ENCODE assay signal across 8 cellular contexts in the genomic region with DNA sequence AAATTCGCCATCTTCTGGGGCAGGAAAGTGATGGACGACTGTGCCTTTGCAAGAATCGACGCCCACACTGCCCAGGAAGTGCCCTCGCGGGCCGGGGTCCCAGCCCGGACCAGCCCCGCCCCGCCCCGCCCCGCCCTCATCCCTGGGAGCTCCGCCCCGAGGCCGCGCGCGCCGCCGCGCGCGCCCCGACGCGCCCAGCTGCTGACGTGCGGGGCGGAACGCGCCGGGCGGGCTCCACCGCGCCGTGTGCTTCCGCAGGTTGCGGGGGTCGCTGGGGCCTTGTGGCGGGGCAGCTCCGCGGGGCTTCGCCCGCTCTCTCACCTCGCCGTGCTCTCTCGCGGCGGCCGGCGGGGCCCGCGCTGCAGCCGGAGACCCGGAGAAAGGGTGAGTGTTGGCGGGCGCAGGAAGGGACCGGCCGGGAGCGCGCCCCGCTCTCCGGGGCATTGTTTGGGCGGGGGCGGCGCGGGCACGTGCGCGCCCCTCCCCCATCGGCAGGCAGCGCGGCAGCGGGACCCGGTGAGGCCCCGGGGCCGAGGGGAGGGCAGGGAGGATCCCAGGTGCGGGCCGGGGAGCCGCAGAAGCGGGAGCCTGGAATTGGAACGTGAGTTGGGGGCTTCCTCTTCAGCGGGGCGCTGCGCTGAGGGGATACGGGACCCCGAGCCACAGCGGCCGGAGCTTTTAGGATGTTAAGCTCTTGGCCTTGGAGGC. TPM values are rescaled to one million over a fixed set of nuclear protein-coding genes. Genes with fewer than 3 reads are reported as not detected.
DNase-seq lines count a peak whose midpoint lies in the region; ATAC-seq and TF ChIP-seq lines count a peak whose summit lies in the region.

TSS of gene YEATS2 (plus strand) at position 188 of the 708 bp plus-strand sequence. CDS start 17,366 bp downstream, outside the sequence.

- H2AFZ ChIP-seq in PC-3 (ENCODE audit: low read length) = peak within 1 kb of the TSS; percentile 95

- H3K4me3 Mint-ChIP-seq in Caco-2 (ENCODE audit: unreplicated experiment) = peak within 1 kb of the TSS; percentile 79
- peak within 1 kb of the TSS; percentile 82 for H3K4me3 Mint-ChIP-seq in activated T-cell treated with anti-CD3 and anti-CD28 coated beads, Interleukin-2, amount 50 U/mL, for 24 hours

- POLR2A ChIA-PET in Caco-2 (lab: Charles Lee) (interaction anchor here (0.5 to 1.4 kb wide), 11 partner anchors 15 to 389 kb away, joined by 3 to 9 read pairs (median 5); partner anchors contain the start of gene KLHL24), PC-3 (lab: Charles Lee; ENCODE audit: unreplicated experiment) (interaction anchor here (0.5 to 1.0 kb wide), 5 partner anchors 33 to 589 kb away, joined by 3 to 11 read pairs (median 4); no protein-coding TSS in a partner anchor)

- H3K4me3 ChIP-seq in Caco-2 (ENCODE audit: low read depth, low read length) (peak within 1 kb of the TSS; percentile 95), PC-3 (ENCODE audit: low read length) (peak within 1 kb of the TSS; percentile 99), muscle layer of duodenum (ENCODE audit: low read depth in 1 of 2, low read length in 2 of 2) (peak within 1 kb of the TSS; percentile 87 to 97)

- H3F3A ChIP-seq in PC-3 (ENCODE audit: low read length, unreplicated experiment) = no peaks in the 10 kb centered on the region

- DNase-seq in Caco-2 (peak; percentile 75 to 79), HPDE6-E6E7 (ENCODE audit: extremely low spot score) (peak; percentile 83), PC-3 (peak; percentile 73)
- DNase-seq in activated T-cell treated with anti-CD3 and anti-CD28 coated beads, Interleukin-2, amount 50 U/mL, for 24 hours = peak; percentile 89
- DNase-seq in stimulated activated CD8-positive, alpha-beta memory T cell treated with anti-CD3 and anti-CD28 coated beads, Interleukin-7, amount 100 ng/mL, for 24 hours (ENCODE audit: low read depth) = peak; percentile 50

- ATAC-seq in GM19468 (IDR thresholded peaks at IDR 0.05; ENCODE audit: extremely low read depth, unreplicated experiment) = peak; percentile 59
- ATAC-seq in PC-3 = peak; percentile 79
- ATAC-seq in esophagus mucosa = peak; percentile 89

- H3K9ac ChIP-seq in PC-3 (ENCODE audit: low read length) = peak within 1 kb of the TSS; percentile 91

- peak within 1 kb of the TSS; percentile 92 for H3K4me2 ChIP-seq in PC-3 (ENCODE audit: low read length)

- H3K27ac Mint-ChIP-seq in Caco-2 (ENCODE audit: unreplicated experiment) = peak within 1 kb of the TSS; percentile 53
- peak within 1 kb of the TSS; percentile 96 for H3K27ac Mint-ChIP-seq in activated T-cell treated with anti-CD3 and anti-CD28 coated beads, Interleukin-2, amount 50 U/mL, for 24 hours

- H4K20me1 ChIP-seq in PC-3 (ENCODE audit: low read length) = peaks cover 15% of the 10 kb centered on the region; the same call in 1 of the 2 replicates

- H3K9me2 ChIP-seq in PC-3 (replicated peaks; ENCODE audit: low read length) = no peaks in the 10 kb centered on the region; the same call in 1 of the 2 replicates

- BruUV-seq in Caco-2 (replicated peaks; lab: Mats Ljungman, UMichigan) = no TSS peak
- BruUV-seq in PC-3 (replicated peaks; lab: Mats Ljungman, UMichigan) = no TSS peak

- H3K9me3 ChIP-seq in Caco-2 = no peaks in the 10 kb centered on the region
- H3K9me3 ChIP-seq in PC-3 (ENCODE audit: low read length) = no peaks in the 10 kb centered on the region
- H3K9me3 ChIP-seq in muscle layer of duodenum (ENCODE audit: control insufficient read depth in 1 of 2, low read length in 2 of 2) = no peaks in the 10 kb centered on the region

- peaks cover 27% of the 10 kb centered on the region for H3K36me3 Mint-ChIP-seq in Caco-2 (ENCODE audit: insufficient read depth, unreplicated experiment)
- peaks cover 44% of the 10 kb centered on the region for H3K36me3 Mint-ChIP-seq in activated T-cell treated with anti-CD3 and anti-CD28 coated beads, Interleukin-2, amount 50 U/mL, for 24 hours (ENCODE audit: low read depth)

- H3K27ac ChIP-seq in PC-3 (ENCODE audit: low read length) (peak within 1 kb of the TSS; percentile 5; the same call in 1 of the 2 replicates), muscle layer of duodenum (ENCODE audit: low read length) (peak within 1 kb of the TSS; percentile 81)

- H3K4me1 ChIP-seq in Caco-2 (no peaks in the 10 kb centered on the region), PC-3 (ENCODE audit: insufficient read depth, low read length) (peaks cover 15% of the 10 kb centered on the region), muscle layer of duodenum (ENCODE audit: control insufficient read depth in 1 of 2, insufficient read depth in 2 of 2, low read length in 2 of 2) (peaks cover 0 to 15% of the 10 kb centered on the region in 2 donors)

- no peaks in the 10 kb centered on the region for H3K27me3 Mint-ChIP-seq in Caco-2 (ENCODE audit: insufficient read depth, unreplicated experiment)
- no peaks in the 10 kb centered on the region for H3K27me3 Mint-ChIP-seq in activated T-cell treated with anti-CD3 and anti-CD28 coated beads, Interleukin-2, amount 50 U/mL, for 24 hours

- CTCF ChIA-PET in Caco-2 (lab: Charles Lee) = interaction anchor here (1.0 kb wide), 1 partner anchor 62 kb away, joined by 5 read pairs; no protein-coding TSS in a partner anchor
- CTCF ChIA-PET in PC-3 (lab: Charles Lee) = interaction anchor here (0.6 kb wide), 3 partner anchors 38 to 446 kb away, joined by 3 to 7 read pairs (median 4); no protein-coding TSS in a partner anchor

- H3K9me3 Mint-ChIP-seq in Caco-2 (ENCODE audit: unreplicated experiment) = no peaks in the 10 kb centered on the region
- H3K9me3 Mint-ChIP-seq in activated T-cell treated with anti-CD3 and anti-CD28 coated beads, Interleukin-2, amount 50 U/mL, for 24 hours = no peaks in the 10 kb centered on the region

- TF ChIP-seq CTCF in Caco-2 (IDR thresholded peaks at IDR 0.05; ENCODE audit: insufficient read depth in 1 of 2, low read depth in 1 of 2, low read length in 1 of 2, severe bottlenecking in 1 of 2, unreplicated experiment in 1 of 2) = no peak
- TF ChIP-seq CTCF in PC-3 (conservative IDR thresholded peaks at IDR 0.05; ENCODE audit: low read depth, low read length) = no peak

- H3K79me2 ChIP-seq in PC-3 (ENCODE audit: low read length) = peaks cover 55% of the 10 kb centered on the region

- peaks cover 29% of the 10 kb centered on the region for H3K4me1 Mint-ChIP-seq in Caco-2 (ENCODE audit: low read depth, unreplicated experiment)
- H3K4me1 Mint-ChIP-seq in activated T-cell treated with anti-CD3 and anti-CD28 coated beads, Interleukin-2, amount 50 U/mL, for 24 hours (ENCODE audit: low read depth) = peaks cover 37% of the 10 kb centered on the region

- H3K27me3 ChIP-seq in Caco-2 (replicated peaks; ENCODE audit: control insufficient read depth, insufficient read depth, low read length) (no peaks in the 10 kb centered on the region), PC-3 (ENCODE audit: low read length) (no peaks in the 10 kb centered on the region), muscle layer of duodenum (ENCODE audit: low read depth, low read length) (no peaks in the 10 kb centered on the region)

- no peaks in the 10 kb centered on the region for H3K36me3 ChIP-seq in Caco-2 (ENCODE audit: control insufficient read depth, insufficient read depth, low read length)
- peaks cover 5% of the 10 kb centered on the region; the same call in 1 of the 2 replicates for H3K36me3 ChIP-seq in PC-3 (ENCODE audit: low read depth, low read length)
- no peaks in the 10 kb centered on the region for H3K36me3 ChIP-seq in muscle layer of duodenum (ENCODE audit: control insufficient read depth in 1 of 2, insufficient read depth in 2 of 2, low read length in 2 of 2)

- intact Hi-C loops in Caco-2 (cut with micrococcal nuclease; ENCODE audit: unreplicated experiment) (loop anchor here (2.0 kb wide), 1 partner anchor 61 kb away; no protein-coding TSS in a partner anchor), PC-3 (cut with micrococcal nuclease) (loop anchor here (2.0 kb wide), 1 partner anchor 61 kb away; no protein-coding TSS in a partner anchor)

RNA-seq across cellular contexts. Expression of gene YEATS2, which starts in this region (rescaled TPM):
- 34.5 and 37.7 TPM in 2 replicates for total RNA-seq in Caco-2 (2022)
- 30.4 and 31.0 TPM in 2 replicates for total RNA-seq in PC-3 (2014; rRNA removed)
- total RNA-seq in esophagus mucosa = 13.2 TPM

Comparison
In these comparisons a context has a peak if more than half of its experiments do, and no peak if none do; other contexts are left out.
1. Peak in every context shown above with its lines: DNase-seq, ATAC-seq, H3K4me3 ChIP-seq and H3K27ac ChIP-seq.